ENCODE assay signal across 2 cellular contexts in genomic region chr19:10230904-10231623, GRCh38.
TF ChIP-seq lines count a peak whose summit lies in the region.

A gene with protein sequence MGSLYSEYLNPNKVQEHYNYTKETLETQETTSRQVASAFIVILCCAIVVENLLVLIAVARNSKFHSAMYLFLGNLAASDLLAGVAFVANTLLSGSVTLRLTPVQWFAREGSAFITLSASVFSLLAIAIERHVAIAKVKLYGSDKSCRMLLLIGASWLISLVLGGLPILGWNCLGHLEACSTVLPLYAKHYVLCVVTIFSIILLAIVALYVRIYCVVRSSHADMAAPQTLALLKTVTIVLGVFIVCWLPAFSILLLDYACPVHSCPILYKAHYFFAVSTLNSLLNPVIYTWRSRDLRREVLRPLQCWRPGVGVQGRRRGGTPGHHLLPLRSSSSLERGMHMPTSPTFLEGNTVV (minus strand): TSS chr19:10231331. CDS start chr19:10224905, 6,426 bp downstream.

TF ChIP-seq in A549, 52 proteins besides CTCF, POLR2A, EP300 and RAD21 (continued from another document):
- TF ChIP-seq, protein P1, sequence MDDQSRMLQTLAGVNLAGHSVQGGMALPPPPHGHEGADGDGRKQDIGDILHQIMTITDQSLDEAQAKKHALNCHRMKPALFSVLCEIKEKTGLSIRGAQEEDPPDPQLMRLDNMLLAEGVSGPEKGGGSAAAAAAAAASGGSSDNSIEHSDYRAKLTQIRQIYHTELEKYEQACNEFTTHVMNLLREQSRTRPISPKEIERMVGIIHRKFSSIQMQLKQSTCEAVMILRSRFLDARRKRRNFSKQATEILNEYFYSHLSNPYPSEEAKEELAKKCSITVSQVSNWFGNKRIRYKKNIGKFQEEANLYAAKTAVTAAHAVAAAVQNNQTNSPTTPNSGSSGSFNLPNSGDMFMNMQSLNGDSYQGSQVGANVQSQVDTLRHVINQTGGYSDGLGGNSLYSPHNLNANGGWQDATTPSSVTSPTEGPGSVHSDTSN (IDR thresholded peaks at IDR 0.05): no peak
- TF ChIP-seq ZC3H11A (IDR thresholded peaks at IDR 0.05) (no peak), E2F6 (IDR thresholded peaks at IDR 0.05; ENCODE audit: borderline replicate concordance, low read depth) (no peak)
- TF ChIP-seq, protein P2, sequence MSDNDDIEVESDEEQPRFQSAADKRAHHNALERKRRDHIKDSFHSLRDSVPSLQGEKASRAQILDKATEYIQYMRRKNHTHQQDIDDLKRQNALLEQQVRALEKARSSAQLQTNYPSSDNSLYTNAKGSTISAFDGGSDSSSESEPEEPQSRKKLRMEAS (IDR thresholded peaks at IDR 0.05): peak; percentile 20; the same call in 1 of the 2 replicates

TF ChIP-seq in IMR-90, 13 proteins besides CTCF, POLR2A, EP300 and RAD21 (continued from another document):
- TF ChIP-seq USF2 (IDR thresholded peaks at IDR 0.05; ENCODE audit: low read depth, low read length) (no peak), CHD1 (IDR thresholded peaks at IDR 0.05; ENCODE audit: low read depth, low read length) (peak; percentile 87; the same call in 1 of the 2 replicates)
